In the genomic region with DNA sequence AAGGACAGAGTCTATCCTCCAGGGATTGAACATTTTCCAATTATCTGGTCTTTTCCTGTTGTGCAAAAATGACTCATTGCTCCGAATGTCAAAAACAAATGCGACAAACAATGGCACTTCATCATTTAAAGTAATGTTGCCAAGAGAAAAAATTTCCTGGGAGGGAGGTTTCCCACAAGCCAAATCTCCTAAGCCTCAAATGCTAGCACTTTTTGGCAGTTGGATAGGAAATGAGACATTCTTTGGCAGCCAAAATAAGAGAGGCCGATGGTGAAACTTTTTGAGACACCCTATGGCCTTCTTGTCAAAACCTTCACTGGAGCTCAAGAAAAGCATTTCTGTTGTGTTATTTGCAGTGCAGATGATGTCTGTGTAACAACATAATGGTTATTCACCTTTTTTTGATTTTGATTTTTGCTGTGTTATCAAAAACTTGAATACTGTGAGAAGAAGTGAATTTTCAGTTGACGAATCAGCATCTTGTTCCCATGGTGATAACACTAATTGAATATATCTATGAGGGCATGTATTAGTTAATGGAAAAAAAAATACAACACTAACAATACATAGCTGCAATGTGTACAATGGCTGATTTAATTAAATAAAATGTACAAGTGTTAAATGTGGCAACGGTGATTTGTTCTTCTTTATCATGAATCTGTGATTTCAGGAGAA, we compare ENCODE assay signal across 14 cellular contexts.
DNase-seq lines count a peak whose midpoint lies in the region; ATAC-seq, FAIRE-seq and TF ChIP-seq lines count a peak whose summit lies in the region.
"Had no signal": no experiment of that assay in that cellular context is flagged by ENCODE, and none has a peak within 500 bp of the region (broad histone marks: within the 10 kb centered on the region; RNA-seq: fewer than 3 reads in every experiment).

No MANE protein-coding gene starts in this region.

- TF ChIP-seq CTCF in AG09309 (IDR thresholded peaks at IDR 0.05; ENCODE audit: control insufficient read depth, insufficient read depth, low read depth, low read length, missing control alignments) = no peak
- no peak for TF ChIP-seq CTCF in esophagus squamous epithelium (IDR thresholded peaks at IDR 0.05)
- TF ChIP-seq CTCF in D721Med (IDR thresholded peaks at IDR 0.05; ENCODE audit: insufficient read depth, missing control alignments) = no peak

- DNase-seq in AG09309 (ENCODE audit: low read depth) (peak; percentile 54), RPMI7951 (ENCODE audit: low read depth) (peak; percentile 78), esophagus squamous epithelium (lab: John Stamatoyannopoulos, UW) (no peak), D721Med (ENCODE audit: insufficient read length, low spot score) (no peak), GM12892 (ENCODE audit: insufficient read length) (no peak), T-helper 9 cell (no peak)
- DNase-seq: AML-193; naive thymus-derived CD4-positive, alpha-beta T cell; NCI-H82; stimulated activated CD4-positive, alpha-beta T cell treated with anti-CD3 and anti-CD28 coated beads, Interleukin-2, amount 100 ng/mL, for 24 hours; T-helper 1 cell had no signal

- no peak overlapping the region for H3K4me3 ChIP-seq in AG09309 (ENCODE audit: control insufficient read depth, low read depth, low read length)
- no peak overlapping the region for H3K4me3 ChIP-seq in esophagus squamous epithelium
- H3K4me3 ChIP-seq in mesodermal cell (ENCODE audit: extremely low read depth, insufficient read depth, low read length, poor library complexity, severe bottlenecking) = no peak overlapping the region
- H3K4me3 ChIP-seq: hepatocyte had no signal

- H3K36me3 ChIP-seq in esophagus squamous epithelium (no peaks in the 10 kb centered on the region), mesodermal cell (ENCODE audit: control insufficient read depth, insufficient read depth, low read length) (peaks cover 19% of the 10 kb centered on the region)

- ATAC-seq in HG02840 (IDR thresholded peaks at IDR 0.05; ENCODE audit: low FRiP score, unreplicated experiment) = no peak
- ATAC-seq: naive thymus-derived CD4-positive, alpha-beta T cell had no signal

- peak overlapping the region in 3 of 4 donors; percentile 50 to 58 (median 50) for H3K27ac ChIP-seq in esophagus squamous epithelium
- peak overlapping the region; percentile 76 for H3K27ac ChIP-seq in mesodermal cell (ENCODE audit: low read depth, low read length, severe bottlenecking)
- H3K27ac ChIP-seq: hepatocyte had no signal

- TF ChIP-seq POLR2A in esophagus squamous epithelium (IDR thresholded peaks at IDR 0.05) (no peak), GM12892 (IDR thresholded peaks at IDR 0.05; ENCODE audit: low read depth, low read length) (no peak)

- no peaks in the 10 kb centered on the region for H3K27me3 ChIP-seq in esophagus squamous epithelium
- H3K27me3 ChIP-seq: hepatocyte had no signal

- intact Hi-C loops in esophagus squamous epithelium (cut with DNase I) = loop anchor here (5.0 kb wide), 1 partner anchor 379 kb away; a partner anchor contains a TSS

- 40% methylated on average over 5 of the region's 5 CpGs for WGBS in esophagus squamous epithelium, 2 donors
- 96 to 100% methylated on average over 1 to 4 of the region's 5 CpGs for WGBS in mesodermal cell (ENCODE audit: insufficient coverage in 2 of 2), 2 experiments

- no peak for FAIRE-seq in D721Med (lab: Jason Lieb, UNC)
- FAIRE-seq in GM12892 (lab: Jason Lieb, UNC) = no peak

- peaks cover 9 to 49% (median 21%) of the 10 kb centered on the region in 3 donors for H3K4me1 ChIP-seq in esophagus squamous epithelium
- H3K4me1 ChIP-seq in mesodermal cell (ENCODE audit: control insufficient read depth, insufficient read depth, low read length, poor library complexity, severe bottlenecking) = peaks cover 7% of the 10 kb centered on the region

- H3K9me3 ChIP-seq in esophagus squamous epithelium (no peaks in the 10 kb centered on the region), mesodermal cell (ENCODE audit: control insufficient read depth, low read length) (no peaks in the 10 kb centered on the region)

Comparison
In these comparisons a context has a peak if more than half of its experiments do, and no peak if none do; other contexts are left out.
1. DNase-seq: peak in AG09309 (single experiment) and RPMI7951 (single experiment); none in esophagus squamous epithelium (single experiment), D721Med (single experiment), GM12892 (single experiment) and T-helper 9 cell (single experiment).